1 cellular context compared by ENCODE assay signal in genomic region chr20:46784450-46785127, GRCh38.
TF ChIP-seq lines count a peak whose summit lies in the region.

No MANE protein-coding gene starts in this region.

TF ChIP-seq in WTC11, 78 proteins besides CTCF, POLR2A, EP300 and RAD21:
- TF ChIP-seq HMGXB4 (CRISPR knock-in tag; IDR thresholded peaks at IDR 0.05) (no peak), ESRRA (CRISPR knock-in tag; IDR thresholded peaks at IDR 0.05; ENCODE audit: borderline replicate concordance) (no peak), ATF1 (CRISPR knock-in tag; IDR thresholded peaks at IDR 0.05) (no peak), ZNF232 (CRISPR knock-in tag; IDR thresholded peaks at IDR 0.05) (no peak), ZNF263 (CRISPR knock-in tag; IDR thresholded peaks at IDR 0.05; ENCODE audit: low read depth) (no peak), TEAD1 (CRISPR knock-in tag; IDR thresholded peaks at IDR 0.05) (no peak), SMAD4 (CRISPR knock-in tag; IDR thresholded peaks at IDR 0.05) (no peak), ZNF219 (CRISPR knock-in tag; IDR thresholded peaks at IDR 0.05; ENCODE audit: borderline replicate concordance) (no peak), GTF2I (CRISPR knock-in tag; conservative IDR thresholded peaks at IDR 0.05) (no peak), NFE2L1 (CRISPR knock-in tag; IDR thresholded peaks at IDR 0.05) (no peak), FOXP4 (CRISPR knock-in tag; IDR thresholded peaks at IDR 0.05) (no peak), ZNF121 (CRISPR knock-in tag; IDR thresholded peaks at IDR 0.05) (no peak), EMX1 (CRISPR knock-in tag; IDR thresholded peaks at IDR 0.05) (no peak), ZNF317 (CRISPR knock-in tag; IDR thresholded peaks at IDR 0.05; ENCODE audit: borderline replicate concordance, low read depth) (no peak)
- TF ChIP-seq, protein P1, sequence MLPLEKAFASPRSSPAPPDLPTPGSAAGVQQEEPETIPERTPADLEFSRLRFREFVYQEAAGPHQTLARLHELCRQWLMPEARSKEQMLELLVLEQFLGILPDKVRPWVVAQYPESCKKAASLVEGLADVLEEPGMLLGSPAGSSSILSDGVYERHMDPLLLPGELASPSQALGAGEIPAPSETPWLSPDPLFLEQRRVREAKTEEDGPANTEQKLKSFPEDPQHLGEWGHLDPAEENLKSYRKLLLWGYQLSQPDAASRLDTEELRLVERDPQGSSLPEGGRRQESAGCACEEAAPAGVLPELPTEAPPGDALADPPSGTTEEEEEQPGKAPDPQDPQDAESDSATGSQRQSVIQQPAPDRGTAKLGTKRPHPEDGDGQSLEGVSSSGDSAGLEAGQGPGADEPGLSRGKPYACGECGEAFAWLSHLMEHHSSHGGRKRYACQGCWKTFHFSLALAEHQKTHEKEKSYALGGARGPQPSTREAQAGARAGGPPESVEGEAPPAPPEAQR (CRISPR knock-in tag; IDR thresholded peaks at IDR 0.05) = no peak
- TF ChIP-seq, protein P2, sequence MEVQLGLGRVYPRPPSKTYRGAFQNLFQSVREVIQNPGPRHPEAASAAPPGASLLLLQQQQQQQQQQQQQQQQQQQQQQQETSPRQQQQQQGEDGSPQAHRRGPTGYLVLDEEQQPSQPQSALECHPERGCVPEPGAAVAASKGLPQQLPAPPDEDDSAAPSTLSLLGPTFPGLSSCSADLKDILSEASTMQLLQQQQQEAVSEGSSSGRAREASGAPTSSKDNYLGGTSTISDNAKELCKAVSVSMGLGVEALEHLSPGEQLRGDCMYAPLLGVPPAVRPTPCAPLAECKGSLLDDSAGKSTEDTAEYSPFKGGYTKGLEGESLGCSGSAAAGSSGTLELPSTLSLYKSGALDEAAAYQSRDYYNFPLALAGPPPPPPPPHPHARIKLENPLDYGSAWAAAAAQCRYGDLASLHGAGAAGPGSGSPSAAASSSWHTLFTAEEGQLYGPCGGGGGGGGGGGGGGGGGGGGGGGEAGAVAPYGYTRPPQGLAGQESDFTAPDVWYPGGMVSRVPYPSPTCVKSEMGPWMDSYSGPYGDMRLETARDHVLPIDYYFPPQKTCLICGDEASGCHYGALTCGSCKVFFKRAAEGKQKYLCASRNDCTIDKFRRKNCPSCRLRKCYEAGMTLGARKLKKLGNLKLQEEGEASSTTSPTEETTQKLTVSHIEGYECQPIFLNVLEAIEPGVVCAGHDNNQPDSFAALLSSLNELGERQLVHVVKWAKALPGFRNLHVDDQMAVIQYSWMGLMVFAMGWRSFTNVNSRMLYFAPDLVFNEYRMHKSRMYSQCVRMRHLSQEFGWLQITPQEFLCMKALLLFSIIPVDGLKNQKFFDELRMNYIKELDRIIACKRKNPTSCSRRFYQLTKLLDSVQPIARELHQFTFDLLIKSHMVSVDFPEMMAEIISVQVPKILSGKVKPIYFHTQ (CRISPR knock-in tag; IDR thresholded peaks at IDR 0.05) = no peak
- TF ChIP-seq, protein P3, sequence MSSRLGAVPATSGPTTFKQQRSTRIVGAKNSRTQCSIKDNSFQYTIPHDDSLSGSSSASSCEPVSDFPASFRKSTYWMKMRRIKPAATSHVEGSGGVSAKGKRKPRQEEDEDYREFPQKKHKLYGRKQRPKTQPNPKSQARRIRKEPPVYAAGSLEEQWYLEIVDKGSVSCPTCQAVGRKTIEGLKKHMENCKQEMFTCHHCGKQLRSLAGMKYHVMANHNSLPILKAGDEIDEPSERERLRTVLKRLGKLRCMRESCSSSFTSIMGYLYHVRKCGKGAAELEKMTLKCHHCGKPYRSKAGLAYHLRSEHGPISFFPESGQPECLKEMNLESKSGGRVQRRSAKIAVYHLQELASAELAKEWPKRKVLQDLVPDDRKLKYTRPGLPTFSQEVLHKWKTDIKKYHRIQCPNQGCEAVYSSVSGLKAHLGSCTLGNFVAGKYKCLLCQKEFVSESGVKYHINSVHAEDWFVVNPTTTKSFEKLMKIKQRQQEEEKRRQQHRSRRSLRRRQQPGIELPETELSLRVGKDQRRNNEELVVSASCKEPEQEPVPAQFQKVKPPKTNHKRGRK (CRISPR knock-in tag; IDR thresholded peaks at IDR 0.05; ENCODE audit: borderline replicate concordance) = no peak
- TF ChIP-seq, protein P4, sequence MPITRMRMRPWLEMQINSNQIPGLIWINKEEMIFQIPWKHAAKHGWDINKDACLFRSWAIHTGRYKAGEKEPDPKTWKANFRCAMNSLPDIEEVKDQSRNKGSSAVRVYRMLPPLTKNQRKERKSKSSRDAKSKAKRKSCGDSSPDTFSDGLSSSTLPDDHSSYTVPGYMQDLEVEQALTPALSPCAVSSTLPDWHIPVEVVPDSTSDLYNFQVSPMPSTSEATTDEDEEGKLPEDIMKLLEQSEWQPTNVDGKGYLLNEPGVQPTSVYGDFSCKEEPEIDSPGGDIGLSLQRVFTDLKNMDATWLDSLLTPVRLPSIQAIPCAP (CRISPR knock-in tag; IDR thresholded peaks at IDR 0.05) = no peak
- TF ChIP-seq, protein P5, sequence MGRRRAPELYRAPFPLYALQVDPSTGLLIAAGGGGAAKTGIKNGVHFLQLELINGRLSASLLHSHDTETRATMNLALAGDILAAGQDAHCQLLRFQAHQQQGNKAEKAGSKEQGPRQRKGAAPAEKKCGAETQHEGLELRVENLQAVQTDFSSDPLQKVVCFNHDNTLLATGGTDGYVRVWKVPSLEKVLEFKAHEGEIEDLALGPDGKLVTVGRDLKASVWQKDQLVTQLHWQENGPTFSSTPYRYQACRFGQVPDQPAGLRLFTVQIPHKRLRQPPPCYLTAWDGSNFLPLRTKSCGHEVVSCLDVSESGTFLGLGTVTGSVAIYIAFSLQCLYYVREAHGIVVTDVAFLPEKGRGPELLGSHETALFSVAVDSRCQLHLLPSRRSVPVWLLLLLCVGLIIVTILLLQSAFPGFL (CRISPR knock-in tag; IDR thresholded peaks at IDR 0.05; ENCODE audit: borderline replicate concordance) = no peak
- TF ChIP-seq, protein P6, sequence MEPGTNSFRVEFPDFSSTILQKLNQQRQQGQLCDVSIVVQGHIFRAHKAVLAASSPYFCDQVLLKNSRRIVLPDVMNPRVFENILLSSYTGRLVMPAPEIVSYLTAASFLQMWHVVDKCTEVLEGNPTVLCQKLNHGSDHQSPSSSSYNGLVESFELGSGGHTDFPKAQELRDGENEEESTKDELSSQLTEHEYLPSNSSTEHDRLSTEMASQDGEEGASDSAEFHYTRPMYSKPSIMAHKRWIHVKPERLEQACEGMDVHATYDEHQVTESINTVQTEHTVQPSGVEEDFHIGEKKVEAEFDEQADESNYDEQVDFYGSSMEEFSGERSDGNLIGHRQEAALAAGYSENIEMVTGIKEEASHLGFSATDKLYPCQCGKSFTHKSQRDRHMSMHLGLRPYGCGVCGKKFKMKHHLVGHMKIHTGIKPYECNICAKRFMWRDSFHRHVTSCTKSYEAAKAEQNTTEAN (CRISPR knock-in tag; IDR thresholded peaks at IDR 0.05) = no peak
